11 cellular contexts compared by ENCODE assay signal in genomic region chr7:149713731-149714068, GRCh38. TPM values are rescaled to one million over a fixed set of nuclear protein-coding genes. Genes with fewer than 3 reads are reported as not detected.
DNase-seq lines count a peak whose midpoint lies in the region; ATAC-seq and TF ChIP-seq lines count a peak whose summit lies in the region.
"Had no signal": no experiment of that assay in that cellular context is flagged by ENCODE, and none has a peak within 500 bp of the region (broad histone marks: within the 10 kb centered on the region; RNA-seq: fewer than 3 reads in every experiment).

No MANE protein-coding gene starts in this region.

- CTCF ChIA-PET in mammary epithelial cell (lab: Charles Lee; ENCODE audit: low non-redundant PET) = no interaction called here
- CTCF ChIA-PET in naive thymus-derived CD4-positive, alpha-beta T cell (lab: Charles Lee) = no interaction called here

- H3K79me2 ChIP-seq in mammary epithelial cell (ENCODE audit: insufficient read depth, low read length) = peaks cover 31% of the 10 kb centered on the region

- peaks cover 29% of the 10 kb centered on the region for H3K4me1 ChIP-seq in mammary epithelial cell (ENCODE audit: insufficient read depth, low read length)
- H3K4me1 ChIP-seq in naive thymus-derived CD4-positive, alpha-beta T cell (ENCODE audit: control insufficient read depth in 2 of 2, insufficient read depth in 2 of 2, low read length in 2 of 2) = peaks cover 10 to 13% of the 10 kb centered on the region in 2 donors

- BruUV-seq in mammary epithelial cell (replicated peaks; lab: Mats Ljungman, UMichigan) = no TSS peak

- peak overlapping the region; percentile 70 for H3K4me3 Mint-ChIP-seq in activated naive CD8-positive, alpha-beta T cell
- H3K4me3 Mint-ChIP-seq in activated naive CD8-positive, alpha-beta T cell treated with anti-CD3 and anti-CD28 coated beads, Interleukin-2, amount 50 U/mL, for 24 hours = no peak overlapping the region
- H3K4me3 Mint-ChIP-seq in naive thymus-derived CD4-positive, alpha-beta T cell = peak overlapping the region; percentile 71 to 87 (median 80)
- H3K4me3 Mint-ChIP-seq in type B pancreatic cell = peak overlapping the region; percentile 63

- no peaks in the 10 kb centered on the region for H3K36me3 ChIP-seq in mammary epithelial cell (ENCODE audit: insufficient read depth, low read length)
- peaks cover 0 to 1% (median 0%) of the 10 kb centered on the region in 3 experiments for H3K36me3 ChIP-seq in naive thymus-derived CD4-positive, alpha-beta T cell (ENCODE audit: control insufficient read depth in 2 of 3, insufficient read depth in 3 of 3, low read length in 3 of 3)

- no peaks in the 10 kb centered on the region for H3K27me3 ChIP-seq in mammary epithelial cell (ENCODE audit: insufficient read depth, low read length)
- no peaks in the 10 kb centered on the region for H3K27me3 ChIP-seq in naive thymus-derived CD4-positive, alpha-beta T cell (ENCODE audit: control insufficient read depth in 2 of 2, insufficient read depth in 2 of 2, low read length in 2 of 2)

- H3K36me3 Mint-ChIP-seq in activated naive CD8-positive, alpha-beta T cell = peaks cover 9% of the 10 kb centered on the region
- peaks cover 14% of the 10 kb centered on the region for H3K36me3 Mint-ChIP-seq in activated naive CD8-positive, alpha-beta T cell treated with anti-CD3 and anti-CD28 coated beads, Interleukin-2, amount 50 U/mL, for 24 hours (ENCODE audit: low read depth)
- H3K36me3 Mint-ChIP-seq in naive thymus-derived CD4-positive, alpha-beta T cell = peaks cover 0 to 16% (median 4%) of the 10 kb centered on the region in 5 donors
- no peaks in the 10 kb centered on the region for H3K36me3 Mint-ChIP-seq in type B pancreatic cell

- H2AFZ ChIP-seq in mammary epithelial cell (ENCODE audit: low read depth, low read length) = peak overlapping the region; percentile 97

- in situ Hi-C loops in mammary epithelial cell (cut with MboI; ENCODE audit: low sequenced_read_pairs in 2 of 2) = no loop called here

- H3K9ac ChIP-seq in mammary epithelial cell (ENCODE audit: insufficient read depth, low read length) = no peak overlapping the region

- no peak for DNase-seq in activated naive CD8-positive, alpha-beta T cell treated with anti-CD3 and anti-CD28 coated beads, Interleukin-2, amount 50 U/mL, for 24 hours
- DNase-seq in mammary epithelial cell (no peak), type B pancreatic cell (ENCODE audit: extremely low spot score, unreplicated experiment) (peak; percentile 68)
- no peak for DNase-seq in naive thymus-derived CD4-positive, alpha-beta T cell
- DNase-seq: stimulated activated naive CD4-positive, alpha-beta T cell treated with Interleukin-2 at 50 U/mL for 16 hours had no signal

- TF ChIP-seq CTCF in mammary epithelial cell (conservative IDR thresholded peaks at IDR 0.05 in 1 of 2, IDR thresholded peaks at IDR 0.05 in 1 of 2; ENCODE audit: extremely low read depth in 1 of 2, insufficient read depth in 1 of 2, low read depth in 1 of 2, low read length in 2 of 2) (no peak), type B pancreatic cell (conservative IDR thresholded peaks at IDR 0.05) (no peak)

- H3K9me3 ChIP-seq in mammary epithelial cell (replicated peaks; ENCODE audit: insufficient read depth, low read length) = peaks cover 7% of the 10 kb centered on the region
- H3K9me3 ChIP-seq in naive thymus-derived CD4-positive, alpha-beta T cell (ENCODE audit: control insufficient read depth in 2 of 3, low read length in 3 of 3) = peaks cover 0 to 17% (median 0%) of the 10 kb centered on the region in 3 experiments

- H3K27ac Mint-ChIP-seq in activated naive CD8-positive, alpha-beta T cell = peak overlapping the region; percentile 41
- no peak overlapping the region for H3K27ac Mint-ChIP-seq in activated naive CD8-positive, alpha-beta T cell treated with anti-CD3 and anti-CD28 coated beads, Interleukin-2, amount 50 U/mL, for 24 hours
- H3K27ac Mint-ChIP-seq in naive thymus-derived CD4-positive, alpha-beta T cell = peak overlapping the region in 1 of 9 donors; percentile 40
- H3K27ac Mint-ChIP-seq in type B pancreatic cell = no peak overlapping the region

- peak overlapping the region; percentile 88 for H3K4me2 ChIP-seq in mammary epithelial cell (ENCODE audit: insufficient read depth, low read depth, low read length)

- peaks cover 17% of the 10 kb centered on the region for H3K9me3 Mint-ChIP-seq in activated naive CD8-positive, alpha-beta T cell (ENCODE audit: low read depth)
- H3K9me3 Mint-ChIP-seq in activated naive CD8-positive, alpha-beta T cell treated with anti-CD3 and anti-CD28 coated beads, Interleukin-2, amount 50 U/mL, for 24 hours = peaks cover 21% of the 10 kb centered on the region
- H3K9me3 Mint-ChIP-seq in naive thymus-derived CD4-positive, alpha-beta T cell = peaks cover 3 to 32% (median 22%) of the 10 kb centered on the region in 11 donors
- H3K9me3 Mint-ChIP-seq in type B pancreatic cell = peaks cover 12% of the 10 kb centered on the region

- POLR2A ChIA-PET in naive thymus-derived CD4-positive, alpha-beta T cell (lab: Charles Lee) = interaction anchor here (0.7 kb wide), 1 partner anchor 19 kb away, joined by 3 read pairs; no protein-coding TSS in a partner anchor

- no peaks in the 10 kb centered on the region for H4K20me1 ChIP-seq in mammary epithelial cell (ENCODE audit: insufficient read depth, low read length)

- H3K4me3 ChIP-seq in mammary epithelial cell (replicated peaks in 1 of 3; ENCODE audit: insufficient read depth in 1 of 3, low read depth in 2 of 3, low read length in 3 of 3) = peak overlapping the region in 1 of 3 experiments; percentile 70
- H3K4me3 ChIP-seq in naive thymus-derived CD4-positive, alpha-beta T cell (ENCODE audit: low read length) = peak overlapping the region; percentile 75

- intact Hi-C loops in mammary epithelial cell (cut with micrococcal nuclease) = loop anchor here (2.0 kb wide), 1 partner anchor 23 kb away; no protein-coding TSS in a partner anchor
- intact Hi-C loops in naive thymus-derived CD4-positive, alpha-beta T cell (cut with micrococcal nuclease) = loop anchor here (1.0 to 10.0 kb wide), 14 partner anchors 29 to 1641 kb away; partner anchors contain the start of genes ABCB8 (in 1 of the 2), AGAP3 (in 1 of the 2), ATP6V0E2 (in 1 of the 2) and FASTK (in 1 of the 2)

- no peak for ATAC-seq in activated naive CD8-positive, alpha-beta T cell treated with anti-CD3 and anti-CD28 coated beads, Interleukin-2, amount 50 U/mL, for 24 hours
- ATAC-seq in naive thymus-derived CD4-positive, alpha-beta T cell = no peak
- no peak for ATAC-seq in GM21786 (IDR thresholded peaks at IDR 0.05; ENCODE audit: unreplicated experiment)
- no peak for ATAC-seq in HG03045 (IDR thresholded peaks at IDR 0.05; ENCODE audit: unreplicated experiment)
- ATAC-seq in GM21717 (IDR thresholded peaks at IDR 0.05; ENCODE audit: unreplicated experiment) = no peak

- dilution Hi-C loops in mammary epithelial cell (cut with HindIII; ENCODE audit: low sequenced_read_pairs) = no loop called here

- no peak overlapping the region for H3K27ac ChIP-seq in mammary epithelial cell (ENCODE audit: insufficient read depth, low read depth, low read length)
- H3K27ac ChIP-seq in naive thymus-derived CD4-positive, alpha-beta T cell (ENCODE audit: low read depth, low read length) = peak overlapping the region; percentile 61

- WGBS in mammary epithelial cell (ENCODE audit: low coverage, missing lambda C conversion rate) = 73% methylated on average over 14 of the region's 26 CpGs

- peaks cover 17% of the 10 kb centered on the region for H3K4me1 Mint-ChIP-seq in activated naive CD8-positive, alpha-beta T cell (ENCODE audit: low read depth)
- peaks cover 31% of the 10 kb centered on the region for H3K4me1 Mint-ChIP-seq in activated naive CD8-positive, alpha-beta T cell treated with anti-CD3 and anti-CD28 coated beads, Interleukin-2, amount 50 U/mL, for 24 hours
- peaks cover 12 to 26% (median 19%) of the 10 kb centered on the region in 7 donors for H3K4me1 Mint-ChIP-seq in naive thymus-derived CD4-positive, alpha-beta T cell
- peaks cover 18% of the 10 kb centered on the region for H3K4me1 Mint-ChIP-seq in type B pancreatic cell (ENCODE audit: unreplicated experiment)

- no peaks in the 10 kb centered on the region for H3K27me3 Mint-ChIP-seq in activated naive CD8-positive, alpha-beta T cell
- H3K27me3 Mint-ChIP-seq in activated naive CD8-positive, alpha-beta T cell treated with anti-CD3 and anti-CD28 coated beads, Interleukin-2, amount 50 U/mL, for 24 hours = peaks cover 3% of the 10 kb centered on the region
- peaks cover 0 to 4% (median 0%) of the 10 kb centered on the region in 5 donors for H3K27me3 Mint-ChIP-seq in naive thymus-derived CD4-positive, alpha-beta T cell
- no peaks in the 10 kb centered on the region for H3K27me3 Mint-ChIP-seq in type B pancreatic cell

RNA-seq across cellular contexts. Expression of gene ZNF467, which starts 59.7 kb away (rescaled TPM):
- 1 to 10 TPM in 1 of 2 donors, under 1 TPM in 1; 0.17 to 4.0 TPM for total RNA-seq in mammary epithelial cell
- polyA plus RNA-seq in mammary epithelial cell = 0.28 TPM
- not detected for polyA minus RNA-seq in mammary epithelial cell
- 10 to 100 TPM in 1 of 5 experiments, 1 to 10 TPM in 3, under 1 TPM in 1; 0.17 to 33.1 (median 4.5) TPM for total RNA-seq in naive thymus-derived CD4-positive, alpha-beta T cell
- polyA plus RNA-seq in naive thymus-derived CD4-positive, alpha-beta T cell = 1 to 10 TPM; 6.8 to 9.8 TPM
- 16.7 and 17.6 TPM in 2 replicates for total RNA-seq in type B pancreatic cell (ENCODE audit: low replicate concordance)
- total RNA-seq: LHCN-M2, RPMI7951 had no signal
